In the genomic region with DNA sequence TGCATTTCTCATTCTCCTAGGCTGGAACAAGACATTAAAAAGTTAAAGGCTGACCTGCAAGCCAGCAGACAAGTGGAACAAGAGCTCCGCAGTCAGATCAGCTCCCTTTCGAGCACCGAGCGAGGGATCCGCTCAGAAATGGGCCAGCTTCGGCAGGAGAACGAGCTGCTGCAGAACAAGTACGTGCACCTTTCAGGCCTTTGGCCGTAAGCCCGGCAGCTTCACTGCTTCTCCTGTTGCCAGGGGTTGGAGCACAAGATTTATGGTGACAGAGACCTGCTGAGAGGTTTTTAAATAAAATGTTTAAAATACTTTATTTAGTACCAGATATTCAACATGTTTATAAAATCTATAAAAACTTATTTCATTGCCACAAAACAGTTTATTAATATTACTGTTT, we compare ENCODE assay signal across 16 cellular contexts. TPM values are rescaled to one million over a fixed set of nuclear protein-coding genes. Genes with fewer than 3 reads are reported as not detected.
A peak's percentile ranks its signal among the peaks of the same experiment; 100 is the strongest.
DNase-seq lines count a peak whose midpoint lies in the region; ATAC-seq, FAIRE-seq and TF ChIP-seq lines count a peak whose summit lies in the region.
"Had no signal": no experiment of that assay in that cellular context is flagged by ENCODE, and none has a peak within 500 bp of the region (broad histone marks: within the 10 kb centered on the region; RNA-seq: fewer than 3 reads in every experiment).

No MANE protein-coding gene starts in this region.

- DNase-seq in DMS79 (lab: John Stamatoyannopoulos, UW) (peak; percentile 77), NCI-H128 (lab: John Stamatoyannopoulos, UW; ENCODE audit: unreplicated experiment) (peak; percentile 36), pancreas (peak; percentile 49 to 87 (median 66)), GM10248 (ENCODE audit: extremely low spot score) (no peak), DMS53 treated with DMSO at 0.1 percent for 48 hours (lab: John Stamatoyannopoulos, UW; ENCODE audit: unreplicated experiment) (no peak)
- DNase-seq: activated CD8-positive, alpha-beta memory T cell treated with anti-CD3 and anti-CD28 coated beads, Interleukin-2, amount 50 U/mL, for 4 hours; activated naive CD4-positive, alpha-beta T cell treated with anti-CD3 and anti-CD28 coated beads, Interleukin-2, amount 50 U/mL, for 16 hours; NCI-H1694; NCI-H69 had no signal

- TF ChIP-seq CTCF in gastroesophageal sphincter (IDR thresholded peaks at IDR 0.05) (no peak), pancreas (IDR thresholded peaks at IDR 0.05) (no peak), GM10248 (IDR thresholded peaks at IDR 0.05; ENCODE audit: control extremely low read depth, extremely low read depth, low read depth, missing control alignments) (no peak)

- WGBS in gastroesophageal sphincter (ENCODE audit: low coverage in 1 of 2), 2 donors, result 5 to 32% methylated on average over 3 to 7 of the region's 10 CpGs
- 4 to 9% methylated on average over 10 of the region's 10 CpGs for WGBS in pancreas, 2 donors

- H3K4me3 ChIP-seq in gastroesophageal sphincter (no peak overlapping the region), pancreas (no peak overlapping the region)

- POLR2A ChIA-PET in GM10248 (lab: Yijun Ruan, JAX), result no interaction called here

- H3K27ac ChIP-seq in gastroesophageal sphincter (peak overlapping the region; percentile 18 to 68 (median 58)), pancreas (peak overlapping the region in 2 of 4 donors; percentile 15 to 20)

- peak; percentile 51 for FAIRE-seq in pancreas (lab: Jason Lieb, UNC)
- FAIRE-seq: D721Med, H54, keratinocyte had no signal

- TF ChIP-seq EP300 in gastroesophageal sphincter (IDR thresholded peaks at IDR 0.05), result no peak

- H3K27me3 ChIP-seq in gastroesophageal sphincter (no peaks in the 10 kb centered on the region), pancreas (no peaks in the 10 kb centered on the region)

- H3K36me3 ChIP-seq in gastroesophageal sphincter (peaks cover 0 to 34% of the 10 kb centered on the region in 2 donors), pancreas (peaks cover 0 to 10% (median 0%) of the 10 kb centered on the region in 3 donors)

- H3K9me3 ChIP-seq in gastroesophageal sphincter, result no peaks in the 10 kb centered on the region
- no peaks in the 10 kb centered on the region for H3K9me3 ChIP-seq in pancreas

- H3K4me1 ChIP-seq in gastroesophageal sphincter (peaks cover 3 to 48% (median 3%) of the 10 kb centered on the region in 3 donors), pancreas (peaks cover 16 to 21% (median 20%) of the 10 kb centered on the region in 3 donors)

- no peak for ATAC-seq in gastroesophageal sphincter
- ATAC-seq in pancreas, result peak; percentile 75 to 90 (median 88)
- no peak for ATAC-seq in HG03460 (IDR thresholded peaks at IDR 0.05; ENCODE audit: unreplicated experiment)
- ATAC-seq in GM21717 (IDR thresholded peaks at IDR 0.05; ENCODE audit: unreplicated experiment), result no peak
- ATAC-seq: stimulated activated memory B cell treated with anti-CD40 and anti-IgM and Interleukin-4, amounts not matched to agents 10 μg/mL and 1 μg/mL and 100 μg/mL, for 72 hours had no signal

- TF ChIP-seq POLR2A in gastroesophageal sphincter (IDR thresholded peaks at IDR 0.05), result no peak

- CTCF ChIA-PET in GM10248 (lab: Yijun Ruan, JAX), result interaction anchor here (0.8 to 2.7 kb wide), 2 partner anchors 35 to 37 kb away, joined by 3 to 9 read pairs; no protein-coding TSS in a partner anchor

- intact Hi-C loops in pancreas (cut with DNase I), result no loop called here

RNA-seq across cellular contexts. Expression of gene MACO1, which starts 53.4 kb away (rescaled TPM):
- 10 to 100 TPM; 15.5 to 24.5 (median 19.0) TPM for total RNA-seq in gastroesophageal sphincter
- 10 to 100 TPM; 19.6 to 28.2 (median 23.9) TPM for total RNA-seq in pancreas
- polyA plus RNA-seq in pancreas, result 10 to 100 TPM in 1 of 2 donors, 1 to 10 TPM in 1; 8.8 to 14.4 TPM

RNA-seq across cellular contexts. Expression of gene LDLRAP1, which starts 59.3 kb away (rescaled TPM):
- total RNA-seq in gastroesophageal sphincter, result 10 to 100 TPM; 13.6 to 21.3 (median 17.2) TPM
- total RNA-seq in pancreas, result 10 to 100 TPM; 21.0 to 25.9 (median 23.6) TPM
- polyA plus RNA-seq in pancreas, result 10 to 100 TPM; 27.1 to 71.9 TPM

Comparison
In these comparisons a context has a peak if more than half of its experiments do, and no peak if none do; other contexts are left out.
1. DNase-seq: peak in DMS79 (single experiment), NCI-H128 (single experiment) and pancreas (6 of 6); none in GM10248 (single experiment) and DMS53 treated with DMSO at 0.1 percent for 48 hours (single experiment).
2. ATAC-seq: peak in pancreas (4 of 4); none in gastroesophageal sphincter (single experiment), HG03460 (single experiment) and GM21717 (single experiment).